In the genomic region with DNA sequence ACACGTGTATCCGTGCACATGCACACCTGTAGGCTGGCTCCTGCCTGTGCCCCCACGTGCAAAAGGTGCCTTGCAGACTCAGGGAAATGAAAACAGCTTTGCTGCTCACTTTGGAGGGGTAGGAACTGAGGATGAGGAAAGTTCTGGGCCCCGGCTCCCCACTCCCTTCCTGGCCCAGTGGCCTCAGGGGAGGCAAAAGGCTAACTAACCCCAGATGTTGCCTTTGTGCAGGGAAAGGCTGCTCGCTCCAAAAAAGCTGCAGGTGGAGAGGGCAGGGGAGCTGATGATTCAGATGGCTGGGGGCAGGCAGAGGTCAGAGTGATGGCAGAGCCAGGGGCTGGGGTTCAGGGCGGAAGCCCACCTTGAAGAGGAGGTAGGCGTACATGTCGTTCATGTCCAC, we compare ENCODE assay signal across 15 cellular contexts.
DNase-seq lines count a peak whose midpoint lies in the region; TF ChIP-seq lines count a peak whose summit lies in the region.
"Had no signal": no experiment of that assay in that cellular context is flagged by ENCODE, and none has a peak within 500 bp of the region (broad histone marks: within the 10 kb centered on the region; RNA-seq: fewer than 3 reads in every experiment).

No MANE protein-coding gene starts in this region.

- CTCF ChIA-PET in RWPE1 (lab: Yijun Ruan, JAX), result interaction anchor here (0.5 to 1.2 kb wide), 4 partner anchors 12 to 56 kb away, joined by 3 to 6 read pairs (median 3); a partner anchor contains a TSS

- H3K4me3 ChIP-seq in BLaER1 treated with 17β-estradiol and CSF1 and Interleukin-3, amounts not matched to agents 10 nM and 100 nM, result no peak overlapping the region
- H3K4me3 ChIP-seq: GM12878, GM23338 had no signal

- H3K4me2 ChIP-seq in BLaER1 treated with 17β-estradiol and CSF1 and Interleukin-3, amounts not matched to agents 10 nM and 100 nM, result peak overlapping the region in 8 of 11 experiments; percentile 36 to 69 (median 62); a peak in 16 of 22 replicates

- peaks cover 67% of the 10 kb centered on the region for H3K4me1 Mint-ChIP-seq in nephron progenitor cell

- POLR2A ChIA-PET in RWPE1 (lab: Yijun Ruan, JAX; ENCODE audit: low non-redundant PET), result no interaction called here

- H3K27ac ChIP-seq in BLaER1 treated with 17β-estradiol and CSF1 and Interleukin-3, amounts not matched to agents 10 nM and 100 nM, result no peak overlapping the region
- H3K27ac ChIP-seq in RWPE1, result peak overlapping the region; percentile 100

- peaks cover 0 to 9% (median 0%) of the 10 kb centered on the region in 11 experiments; a peak in 5 of 22 replicates for H3K27me3 ChIP-seq in BLaER1 treated with 17β-estradiol and CSF1 and Interleukin-3, amounts not matched to agents 10 nM and 100 nM

- H4K20me1 ChIP-seq in BLaER1 treated with 17β-estradiol and CSF1 and Interleukin-3, amounts not matched to agents 10 nM and 100 nM, result peaks cover 0 to 27% (median 0%) of the 10 kb centered on the region in 11 experiments; a peak in 7 of 22 replicates

- DNase-seq in RWPE1 (ENCODE audit: low spot score) (no peak), nephron progenitor cell (no peak), GM19238 (ENCODE audit: insufficient read length, low spot score) (no peak), cortex of kidney (lab: John Stamatoyannopoulos, UW) (no peak)
- DNase-seq in stimulated activated CD4-positive, alpha-beta T cell treated with anti-CD3 and anti-CD28 coated beads, Interleukin-2, amount 100 ng/mL, for 48 hours, result no peak
- DNase-seq: CD4-positive, alpha-beta T cell; CD8-positive, alpha-beta memory T cell; DMS 273 treated with DMSO at 0.1 percent for 48 hours; DMS79; EL; GDM1; H9 had no signal

- H3K36me3 ChIP-seq in BLaER1 treated with 17β-estradiol and CSF1 and Interleukin-3, amounts not matched to agents 10 nM and 100 nM, result peaks cover 0 to 31% (median 0%) of the 10 kb centered on the region in 11 experiments; a peak in 3 of 22 replicates

- no peaks in the 10 kb centered on the region for H3K9me3 ChIP-seq in BLaER1 treated with 17β-estradiol and CSF1 and Interleukin-3, amounts not matched to agents 10 nM and 100 nM (replicated peaks in 1 of 11)

- H3K27ac Mint-ChIP-seq in nephron progenitor cell, result peak overlapping the region; percentile 64
- H3K27ac Mint-ChIP-seq: CD4-positive, alpha-beta T cell; GM23338 had no signal

- H3K9ac ChIP-seq in BLaER1 treated with 17β-estradiol and CSF1 and Interleukin-3, amounts not matched to agents 10 nM and 100 nM, result no peak overlapping the region

- no peak overlapping the region for H3K4me3 Mint-ChIP-seq in nephron progenitor cell
- H3K4me3 Mint-ChIP-seq: CD4-positive, alpha-beta T cell; CD8-positive, alpha-beta memory T cell; GM23338; H9 had no signal

- no peaks in the 10 kb centered on the region for H3K9me3 Mint-ChIP-seq in nephron progenitor cell
- H3K9me3 Mint-ChIP-seq: CD4-positive, alpha-beta T cell; CD8-positive, alpha-beta memory T cell; GM23338; H9 had no signal

- H3K27me3 Mint-ChIP-seq in nephron progenitor cell (ENCODE audit: low read depth, poor library complexity), result no peaks in the 10 kb centered on the region
- H3K27me3 Mint-ChIP-seq: CD4-positive, alpha-beta T cell had no signal

- no peak for TF ChIP-seq CTCF in RWPE1 (conservative IDR thresholded peaks at IDR 0.05; ENCODE audit: low read depth)
- no peak for TF ChIP-seq CTCF in nephron progenitor cell (IDR thresholded peaks at IDR 0.05)

- H3K36me3 Mint-ChIP-seq in nephron progenitor cell (ENCODE audit: low read depth), result no peaks in the 10 kb centered on the region
- H3K36me3 Mint-ChIP-seq: CD8-positive, alpha-beta memory T cell had no signal

- peaks cover 36 to 75% (median 47%) of the 10 kb centered on the region in 10 experiments for H3K4me1 ChIP-seq in BLaER1 treated with 17β-estradiol and CSF1 and Interleukin-3, amounts not matched to agents 10 nM and 100 nM
